Comparison of ENCODE assay signal across 8 cellular contexts in the genomic region with DNA sequence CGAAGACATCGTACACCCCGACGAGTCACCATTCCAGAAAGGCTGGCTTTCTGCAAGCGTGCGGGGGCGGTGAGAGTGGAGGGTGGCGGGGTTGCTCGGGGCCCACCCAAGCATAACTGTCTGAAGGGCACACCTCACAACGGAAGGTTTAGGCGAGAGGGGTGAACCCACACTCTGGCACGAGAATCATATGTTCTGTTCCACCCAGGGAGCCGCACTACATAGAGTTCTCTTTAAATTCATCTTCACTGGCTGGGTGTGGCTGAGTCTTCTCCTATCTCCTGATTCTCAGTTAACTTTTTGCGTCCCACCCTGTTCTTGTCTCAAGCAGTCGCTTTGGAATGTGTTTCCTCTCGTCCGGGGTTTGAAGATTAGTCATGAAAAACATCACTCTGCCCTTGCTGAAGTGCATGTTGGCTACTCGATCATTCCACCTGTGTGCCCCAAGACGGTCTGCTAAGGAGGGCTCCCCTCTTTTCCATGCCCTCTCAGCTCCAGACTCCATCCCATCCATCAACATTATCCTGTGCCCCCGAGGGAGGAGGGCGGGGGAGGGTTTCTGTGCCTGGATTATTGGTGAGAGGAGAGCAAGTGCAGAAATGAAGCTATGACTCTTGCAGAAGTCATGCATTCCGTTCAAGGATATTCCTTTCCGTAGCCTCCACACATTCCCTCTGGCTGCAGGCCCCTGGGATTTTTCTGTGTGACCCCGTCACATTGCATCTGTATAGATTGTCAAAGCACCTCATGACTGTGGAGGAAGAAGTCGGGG. TPM values are rescaled to one million over a fixed set of nuclear protein-coding genes. Genes with fewer than 3 reads are reported as not detected.
DNase-seq lines count a peak whose midpoint lies in the region; ATAC-seq, FAIRE-seq and TF ChIP-seq lines count a peak whose summit lies in the region.

No MANE protein-coding gene starts in this region.

- H3K4me1 Mint-ChIP-seq in T-cell, result peaks cover 12 to 18% (median 12%) of the 10 kb centered on the region in 3 donors

- no peaks in the 10 kb centered on the region for H3K36me3 ChIP-seq in pancreas

- DNase-seq in CMK (ENCODE audit: low read depth), result peak; percentile 61
- no peak for DNase-seq in T-cell
- DNase-seq in fibroblast of pulmonary artery (ENCODE audit: low read depth), result peak; percentile 46
- DNase-seq in pancreas, result no peak
- no peak for DNase-seq in GOT3 (lab: John Stamatoyannopoulos, UW)
- DNase-seq in DMS 273 treated with DMSO at 0.1 percent for 48 hours (lab: John Stamatoyannopoulos, UW), result no peak
- DNase-seq in left colon, result no peak

- no peak overlapping the region for H3K27ac Mint-ChIP-seq in T-cell

- no peaks in the 10 kb centered on the region for H3K9me3 ChIP-seq in pancreas

- peak overlapping the region in 2 of 3 donors; percentile 71 to 77 for H3K4me3 Mint-ChIP-seq in T-cell

- TF ChIP-seq CTCF in fibroblast of pulmonary artery (IDR thresholded peaks at IDR 0.05; ENCODE audit: low read length, missing control alignments) (no peak), pancreas (IDR thresholded peaks at IDR 0.05) (no peak)

- H3K4me1 ChIP-seq in pancreas, result peaks cover 6 to 15% (median 14%) of the 10 kb centered on the region in 3 donors

- CTCF ChIA-PET in T-cell (lab: Charles Lee), result interaction anchor here (0.6 to 3.5 kb wide), 12 partner anchors 12 to 280 kb away, joined by 3 to 59 read pairs (median 6); no protein-coding TSS in a partner anchor

- WGBS in pancreas, 2 donors, result 69 to 74% methylated on average over 25 of the region's 25 CpGs

- H3K4me3 ChIP-seq in fibroblast of pulmonary artery (replicated peaks; ENCODE audit: low read depth, low read length) (peak overlapping the region; percentile 24), pancreas (peak overlapping the region in 1 of 4 donors; percentile 57)

- H3K27me3 ChIP-seq in pancreas, result no peaks in the 10 kb centered on the region

- H3K9me3 Mint-ChIP-seq in T-cell, result no peaks in the 10 kb centered on the region

- no peaks in the 10 kb centered on the region for H3K36me3 Mint-ChIP-seq in T-cell

- H3K27ac ChIP-seq in pancreas, result peak overlapping the region; percentile 72 to 98 (median 92)

- ATAC-seq in T-cell (replicated peaks in 1 of 4), result no peak
- peak in 2 of 4 donors; percentile 0 to 1 for ATAC-seq in pancreas
- ATAC-seq in GM19023 (IDR thresholded peaks at IDR 0.05; ENCODE audit: unreplicated experiment), result no peak
- no peak for ATAC-seq in left colon

- POLR2A ChIA-PET in T-cell (lab: Charles Lee), result interaction anchor here in 1 of 2 donors (0.5 kb wide), 1 partner anchor 72 kb away, joined by 3 read pairs; no protein-coding TSS in a partner anchor

- H3K27me3 Mint-ChIP-seq in T-cell, result peaks cover 20 to 21% of the 10 kb centered on the region in 2 donors

- intact Hi-C loops in pancreas (cut with DNase I) (loop anchor here in 2 of 3 donors (5.0 to 10.0 kb wide), 2 partner anchors 77 to 140 kb away; no protein-coding TSS in a partner anchor), left colon (cut with DNase I, micrococcal nuclease) (loop anchor here in 1 of 2 donors (10.0 kb wide), 1 partner anchor 70 kb away; no protein-coding TSS in a partner anchor)

- FAIRE-seq in pancreas (lab: Jason Lieb, UNC), result no peak

RNA-seq across cellular contexts. Expression of a gene that starts 53.5 kb away (rescaled TPM):
- total RNA-seq in T-cell (1 to 10 TPM in 2 of 5 donors, under 1 TPM in 3; 0.57 to 1.6 (median 0.83) TPM), pancreas (10 to 100 TPM in 1 of 6 donors, 1 to 10 TPM in 5; 5.2 to 11.9 (median 8.1) TPM), left colon (10 to 100 TPM in 1 of 2 donors, 1 to 10 TPM in 1; 8.3 to 15.2 TPM)
- polyA plus RNA-seq in pancreas, result 10 to 100 TPM in 1 of 2 donors, 1 to 10 TPM in 1; 5.9 to 11.6 TPM

Comparison
In these comparisons a context has a peak if more than half of its experiments do, and no peak if none do; other contexts are left out.
1. DNase-seq: peak in CMK (single experiment) and fibroblast of pulmonary artery (single experiment); none in T-cell (0 of 34), pancreas (0 of 6), GOT3 (single experiment), DMS 273 treated with DMSO at 0.1 percent for 48 hours (single experiment) and left colon (0 of 2).